Comparison of ENCODE assay signal across 8 cellular contexts in genomic region chr7:149753370-149754233, GRCh38. TPM values are rescaled to one million over a fixed set of nuclear protein-coding genes. Genes with fewer than 3 reads are reported as not detected.
DNase-seq lines count a peak whose midpoint lies in the region; ATAC-seq and TF ChIP-seq lines count a peak whose summit lies in the region.

No MANE protein-coding gene starts in this region.

- peak overlapping the region; percentile 46 to 48 for H3K4me3 Mint-ChIP-seq in CD14-positive monocyte
- no peak overlapping the region for H3K4me3 Mint-ChIP-seq in brain

- TF ChIP-seq CTCF in CD14-positive monocyte (IDR thresholded peaks at IDR 0.05) (peak; percentile 25), brain (conservative IDR thresholded peaks at IDR 0.05) (peak; percentile 61 to 79), lower lobe of right lung (IDR thresholded peaks at IDR 0.05) (peak; percentile 54)

- H3K27me3 Mint-ChIP-seq in CD14-positive monocyte (ENCODE audit: low read depth in 3 of 3) (peaks cover 0 to 22% (median 2%) of the 10 kb centered on the region in 3 donors), brain (peaks cover 3% of the 10 kb centered on the region)

- peak; percentile 49 to 59 for ATAC-seq in lower lobe of right lung
- ATAC-seq in HG02571 (IDR thresholded peaks at IDR 0.05; ENCODE audit: unreplicated experiment): no peak
- no peak for ATAC-seq in HG03521 (IDR thresholded peaks at IDR 0.05; ENCODE audit: unreplicated experiment)

- H3K4me3 ChIP-seq in lower lobe of right lung: no peak overlapping the region

- peak overlapping the region; percentile 6 to 93 (median 79) for H3K27ac Mint-ChIP-seq in CD14-positive monocyte
- H3K27ac Mint-ChIP-seq in brain: peak overlapping the region in 1 of 5 experiments; percentile 79

- no peaks in the 10 kb centered on the region for H3K9me3 ChIP-seq in lower lobe of right lung

- H3K9me3 Mint-ChIP-seq in CD14-positive monocyte (peaks cover 0 to 4% (median 0%) of the 10 kb centered on the region in 7 donors), brain (peaks cover 0 to 5% (median 2%) of the 10 kb centered on the region in 5 experiments)

- intact Hi-C loops in CD14-positive monocyte (cut with micrococcal nuclease) (no loop called here), lower lobe of right lung (cut with DNase I) (no loop called here)

- H3K4me1 Mint-ChIP-seq in CD14-positive monocyte (peaks cover 38% of the 10 kb centered on the region), brain (peaks cover 30% of the 10 kb centered on the region)

- H3K36me3 Mint-ChIP-seq in CD14-positive monocyte (peaks cover 0 to 2% of the 10 kb centered on the region in 2 donors), brain (no peaks in the 10 kb centered on the region)

- no peaks in the 10 kb centered on the region for H3K27me3 ChIP-seq in lower lobe of right lung (ENCODE audit: low read depth)

- no peak overlapping the region for H3K27ac ChIP-seq in lower lobe of right lung

- no peaks in the 10 kb centered on the region for H3K36me3 ChIP-seq in lower lobe of right lung

- DNase-seq in CD14-positive monocyte (ENCODE audit: low spot score): no peak
- DNase-seq in HT-29 (ENCODE audit: low spot score): peak; percentile 75
- DNase-seq in lower lobe of right lung: peak; percentile 47
- no peak for DNase-seq in NCI-H1048 (lab: John Stamatoyannopoulos, UW)
- DNase-seq in stimulated activated CD4-positive, alpha-beta T cell treated with anti-CD3 and anti-CD28 coated beads, Interleukin-4, amount 100 ng/mL, for 1 hour: no peak

- no peaks in the 10 kb centered on the region for H3K4me1 ChIP-seq in lower lobe of right lung

RNA-seq across cellular contexts. Expression of gene ZNF467, which starts 19.8 kb away (rescaled TPM):
- polyA plus RNA-seq in CD14-positive monocyte (10 to 100 TPM; 43.4 to 52.8 TPM), brain (ENCODE audit: insufficient read depth, low read depth, low replicate concordance) (9.1 TPM)
- total RNA-seq in HT-29 (2014; rRNA removed; shearing (Covaris generic)): 0.63 and 0.66 TPM in 2 replicates
- 23.0 TPM for total RNA-seq in lower lobe of right lung

Comparison
In these comparisons a context has a peak if more than half of its experiments do, and no peak if none do; other contexts are left out.
1. DNase-seq: peak in HT-29 (single experiment) and lower lobe of right lung (single experiment); none in CD14-positive monocyte (single experiment), NCI-H1048 (single experiment) and stimulated activated CD4-positive, alpha-beta T cell treated with anti-CD3 and anti-CD28 coated beads, Interleukin-4, amount 100 ng/mL, for 1 hour (single experiment).
2. H3K4me3 Mint-ChIP-seq: peak in CD14-positive monocyte (2 of 2); none in brain (0 of 5).
3. ATAC-seq: peak in lower lobe of right lung (2 of 2); none in HG02571 (single experiment) and HG03521 (single experiment).
4. RNA of gene ZNF467, which starts 19.8 kb away (total RNA-seq): 23.0 TPM in lower lobe of right lung (single experiment); 0.63 to 0.66 TPM in HT-29; every median in the first group is over 10 times any median in the second.
5. Peak in every context shown above with its lines, with median percentiles within 50 percentile points of each other: CTCF ChIP-seq.